Comparison of ENCODE assay signal across 18 cellular contexts in genomic region chr22:30399718-30400117, GRCh38. TPM values are rescaled to one million over a fixed set of nuclear protein-coding genes. Genes with fewer than 3 reads are reported as not detected.
DNase-seq lines count a peak whose midpoint lies in the region; ATAC-seq and TF ChIP-seq lines count a peak whose summit lies in the region.
"Had no signal": no experiment of that assay in that cellular context is flagged by ENCODE, and none has a peak within 500 bp of the region (broad histone marks: within the 10 kb centered on the region; RNA-seq: fewer than 3 reads in every experiment).

No MANE protein-coding gene starts in this region.

- H3K27ac Mint-ChIP-seq in natural killer cell = no peak overlapping the region
- H3K27ac Mint-ChIP-seq in activated CD8-positive, alpha-beta T cell treated with anti-CD3 and anti-CD28 coated beads, Interleukin-2, amount 10 ng/mL, durations not matched to agents 7 days and 5 days = no peak overlapping the region
- no peak overlapping the region for H3K27ac Mint-ChIP-seq in activated CD4-positive, alpha-beta memory T cell treated with anti-CD3 and anti-CD28 coated beads for 36 hours
- H3K27ac Mint-ChIP-seq: GM23338 had no signal

- peaks cover 84% of the 10 kb centered on the region for H3K79me2 ChIP-seq in GM23248 (ENCODE audit: insufficient read depth)

- in situ Hi-C loops in GM23248 (cut with MboI) = loop anchor here (10.0 kb wide), 1 partner anchor 295 kb away; no protein-coding TSS in a partner anchor

- peaks cover 36% of the 10 kb centered on the region in 2 donors for H3K27me3 Mint-ChIP-seq in natural killer cell (ENCODE audit: low read depth in 2 of 2)
- H3K27me3 Mint-ChIP-seq in activated CD8-positive, alpha-beta T cell treated with anti-CD3 and anti-CD28 coated beads, Interleukin-2, amount 10 ng/mL, durations not matched to agents 7 days and 5 days (ENCODE audit: low read depth) = no peaks in the 10 kb centered on the region
- H3K27me3 Mint-ChIP-seq in activated CD4-positive, alpha-beta memory T cell treated with anti-CD3 and anti-CD28 coated beads for 36 hours = no peaks in the 10 kb centered on the region

- H3K9me3 ChIP-seq in GM23248 (ENCODE audit: low read depth) (no peaks in the 10 kb centered on the region), breast epithelium (no peaks in the 10 kb centered on the region)
- H3K9me3 ChIP-seq: A549 had no signal

- H3K4me3 ChIP-seq in GM23248 = peak overlapping the region; percentile 86
- peak overlapping the region in 2 of 3 donors; percentile 51 to 75 for H3K4me3 ChIP-seq in breast epithelium
- peak overlapping the region; percentile 16 for H3K4me3 ChIP-seq in retinal pigment epithelial cell (ENCODE audit: low read length)
- H3K4me3 ChIP-seq: A549, GM23338 had no signal

- H3K27me3 ChIP-seq in GM23248 (replicated peaks; ENCODE audit: insufficient read depth) (no peaks in the 10 kb centered on the region), breast epithelium (no peaks in the 10 kb centered on the region), layer of hippocampus (ENCODE audit: control insufficient read depth, insufficient read depth, low read length) (no peaks in the 10 kb centered on the region)

- no peak overlapping the region for H3K4me3 Mint-ChIP-seq in natural killer cell
- no peak overlapping the region for H3K4me3 Mint-ChIP-seq in activated CD8-positive, alpha-beta T cell treated with anti-CD3 and anti-CD28 coated beads, Interleukin-2, amount 10 ng/mL, durations not matched to agents 7 days and 5 days
- H3K4me3 Mint-ChIP-seq in activated CD4-positive, alpha-beta memory T cell treated with anti-CD3 and anti-CD28 coated beads for 36 hours = no peak overlapping the region
- H3K4me3 Mint-ChIP-seq: GM23338 had no signal

- no peak for DNase-seq in GM23248
- no peak for DNase-seq in breast epithelium (ENCODE audit: low spot score in 2 of 2)
- DNase-seq in retinal pigment epithelial cell (ENCODE audit: low read depth) = no peak
- DNase-seq in natural killer cell = no peak
- no peak for DNase-seq in activated CD8-positive, alpha-beta T cell treated with anti-CD3 and anti-CD28 coated beads, Interleukin-2, amount 10 ng/mL, durations not matched to agents 7 days and 5 days
- no peak for DNase-seq in activated CD4-positive, alpha-beta memory T cell treated with anti-CD3 and anti-CD28 coated beads for 36 hours
- no peak for DNase-seq in NCI-H2227 treated with DMSO at 0.1 percent for 48 hours (lab: John Stamatoyannopoulos, UW)
- DNase-seq: AML-193; Calu3; GF-D8; NCI-H1048; NCI-H146; NCI-H2081 treated with DMSO at 0.1 percent for 48 hours; NCI-H526 treated with DMSO at 0.1 percent for 48 hours; NK-92 treated with Interleukin-12 subunit alpha and Interleukin-12 subunit beta, amount 100 ng/mL, for 24 hours had no signal

- no peak overlapping the region for H2AFZ ChIP-seq in GM23248
- H2AFZ ChIP-seq: GM23338 had no signal

- no peaks in the 10 kb centered on the region for H4K20me1 ChIP-seq in GM23248 (ENCODE audit: insufficient read depth)

- no peaks in the 10 kb centered on the region for H3K36me3 Mint-ChIP-seq in natural killer cell
- peaks cover 8% of the 10 kb centered on the region for H3K36me3 Mint-ChIP-seq in activated CD8-positive, alpha-beta T cell treated with anti-CD3 and anti-CD28 coated beads, Interleukin-2, amount 10 ng/mL, durations not matched to agents 7 days and 5 days (ENCODE audit: low read depth)
- H3K36me3 Mint-ChIP-seq in activated CD4-positive, alpha-beta memory T cell treated with anti-CD3 and anti-CD28 coated beads for 36 hours = peaks cover 5% of the 10 kb centered on the region

- TF ChIP-seq CTCF in breast epithelium (IDR thresholded peaks at IDR 0.05) (no peak), retinal pigment epithelial cell (conservative IDR thresholded peaks at IDR 0.05; ENCODE audit: low read depth, low read length) (no peak), natural killer cell (IDR thresholded peaks at IDR 0.05) (no peak)

- no peak for TF ChIP-seq POLR2A in breast epithelium (IDR thresholded peaks at IDR 0.05)

- H3K4me1 Mint-ChIP-seq in natural killer cell = peaks cover 13 to 24% of the 10 kb centered on the region in 2 donors
- H3K4me1 Mint-ChIP-seq in activated CD8-positive, alpha-beta T cell treated with anti-CD3 and anti-CD28 coated beads, Interleukin-2, amount 10 ng/mL, durations not matched to agents 7 days and 5 days (ENCODE audit: low read depth) = peaks cover 35% of the 10 kb centered on the region
- peaks cover 26% of the 10 kb centered on the region for H3K4me1 Mint-ChIP-seq in activated CD4-positive, alpha-beta memory T cell treated with anti-CD3 and anti-CD28 coated beads for 36 hours (ENCODE audit: low read depth)

- POLR2A ChIA-PET in activated CD8-positive, alpha-beta T cell treated with anti-CD3 and anti-CD28 coated beads, Interleukin-2, amount 10 ng/mL, durations not matched to agents 7 days and 5 days (lab: Charles Lee) = interaction anchor here (1.1 kb wide), 1 partner anchor 22 kb away, joined by 3 read pairs; no protein-coding TSS in a partner anchor
- POLR2A ChIA-PET in activated CD4-positive, alpha-beta memory T cell treated with anti-CD3 and anti-CD28 coated beads for 36 hours (lab: Charles Lee) = no interaction called here

- CTCF ChIA-PET in activated CD8-positive, alpha-beta T cell treated with anti-CD3 and anti-CD28 coated beads, Interleukin-2, amount 10 ng/mL, durations not matched to agents 7 days and 5 days (lab: Charles Lee) = interaction anchor here (1.5 to 17.8 kb wide), 3 partner anchors 9 to 109 kb away, joined by 4 to 346 read pairs (median 166); partner anchors contain the start of genes CASTOR1 and MTFP1
- CTCF ChIA-PET in activated CD4-positive, alpha-beta memory T cell treated with anti-CD3 and anti-CD28 coated beads for 36 hours (lab: Charles Lee) = no interaction called here

- no peaks in the 10 kb centered on the region for H3K36me3 ChIP-seq in GM23248 (ENCODE audit: low read depth)
- no peaks in the 10 kb centered on the region for H3K36me3 ChIP-seq in breast epithelium

- peaks cover 34% of the 10 kb centered on the region for H3K4me1 ChIP-seq in GM23248 (ENCODE audit: insufficient read depth)
- peaks cover 5% of the 10 kb centered on the region in 2 donors for H3K4me1 ChIP-seq in breast epithelium

- no peaks in the 10 kb centered on the region for H3K9me2 ChIP-seq in GM23248 (ENCODE audit: insufficient read depth)

- peak overlapping the region; percentile 92 for H3K4me2 ChIP-seq in GM23248 (ENCODE audit: unreplicated experiment)
- H3K4me2 ChIP-seq: A549, GM23338 had no signal

- H3K9ac ChIP-seq in GM23248 = peak overlapping the region; percentile 89

- 69 to 76% methylated on average over 5 of the region's 5 CpGs for WGBS in GM23248 (ENCODE audit: low coverage in 1 of 2, low lambda C conversion rate in 2 of 2, missing lambda C conversion rate in 2 of 2), 2 experiments

- ATAC-seq in natural killer cell = no peak
- ATAC-seq in activated CD8-positive, alpha-beta T cell treated with anti-CD3 and anti-CD28 coated beads, Interleukin-2, amount 10 ng/mL, durations not matched to agents 7 days and 5 days = no peak
- ATAC-seq: A549, GM23338 had no signal

- H3K9me3 Mint-ChIP-seq in natural killer cell = no peaks in the 10 kb centered on the region
- H3K9me3 Mint-ChIP-seq in activated CD8-positive, alpha-beta T cell treated with anti-CD3 and anti-CD28 coated beads, Interleukin-2, amount 10 ng/mL, durations not matched to agents 7 days and 5 days (ENCODE audit: insufficient read depth) = no peaks in the 10 kb centered on the region
- H3K9me3 Mint-ChIP-seq in activated CD4-positive, alpha-beta memory T cell treated with anti-CD3 and anti-CD28 coated beads for 36 hours = no peaks in the 10 kb centered on the region
- H3K9me3 Mint-ChIP-seq: GM23338 had no signal

- H3F3A ChIP-seq in GM23248 (ENCODE audit: insufficient read depth) = peaks cover 8% of the 10 kb centered on the region

- H3K27ac ChIP-seq in GM23248 (peak overlapping the region; percentile 65), breast epithelium (peak overlapping the region; percentile 72 to 95), layer of hippocampus (ENCODE audit: low read depth, low read length) (peak overlapping the region; percentile 27)

- intact Hi-C loops in breast epithelium (cut with DNase I; ENCODE audit: low total_unique reads) (no loop called here), natural killer cell (cut with micrococcal nuclease) (no loop called here)
- intact Hi-C loops in activated CD4-positive, alpha-beta memory T cell treated with anti-CD3 and anti-CD28 coated beads for 36 hours (cut with micrococcal nuclease) = loop anchor here (5.0 to 10.0 kb wide), 2 partner anchors 205 to 757 kb away; partner anchors contain the start of gene TCN2

RNA-seq across cellular contexts. Expression of gene SEC14L2, which starts 2.9 kb away (rescaled TPM):
- total RNA-seq in GM23248 (2014; rRNA removed; shearing (Covaris generic)) = 41.9 and 54.6 TPM in 2 replicates
- 23.3 and 26.6 TPM in 2 replicates for polyA plus RNA-seq in GM23248 (2016; fragmentation: Nextera tagmentation; extraction: Ambion mirVana)
- total RNA-seq in breast epithelium (10 to 100 TPM in 2 of 3 donors, 1 to 10 TPM in 1; 5.3 to 45.7 (median 29.5) TPM), natural killer cell (1 to 10 TPM in 2 of 3 donors, under 1 TPM in 1; 0.71 to 6.6 (median 2.7) TPM)
- total RNA-seq in activated CD8-positive, alpha-beta T cell treated with anti-CD3 and anti-CD28 coated beads, Interleukin-2, amount 10 ng/mL, durations not matched to agents 7 days and 5 days = 10 to 100 TPM in 1 of 2 experiments, 1 to 10 TPM in 1; 9.7 to 13.1 TPM
- total RNA-seq in activated CD4-positive, alpha-beta memory T cell treated with anti-CD3 and anti-CD28 coated beads for 36 hours = 10 to 100 TPM; 12.8 to 15.3 TPM

RNA-seq across cellular contexts. Expression of gene RNF215, which starts 12.5 kb away (rescaled TPM):
- total RNA-seq in GM23248 (2014; rRNA removed; shearing (Covaris generic)) = 29.9 and 45.1 TPM in 2 replicates
- polyA plus RNA-seq in GM23248 (2016; fragmentation: Nextera tagmentation; extraction: Ambion mirVana) = 2.7 and 2.9 TPM in 2 replicates
- total RNA-seq in breast epithelium (10 to 100 TPM; 13.3 to 15.4 (median 14.0) TPM), natural killer cell (1 to 10 TPM; 7.5 to 9.8 (median 9.5) TPM)
- total RNA-seq in activated CD8-positive, alpha-beta T cell treated with anti-CD3 and anti-CD28 coated beads, Interleukin-2, amount 10 ng/mL, durations not matched to agents 7 days and 5 days = 10 to 100 TPM; 12.0 to 14.6 TPM
- 10 to 100 TPM in 1 of 2 experiments, 1 to 10 TPM in 1; 8.8 to 10.2 TPM for total RNA-seq in activated CD4-positive, alpha-beta memory T cell treated with anti-CD3 and anti-CD28 coated beads for 36 hours

RNA-seq across cellular contexts. Expression of gene MTFP1, which starts 25.9 kb away (rescaled TPM):
- 6.6 and 18.3 TPM in 2 replicates for total RNA-seq in GM23248 (2014; rRNA removed; shearing (Covaris generic))
- 8.1 and 8.5 TPM in 2 replicates for polyA plus RNA-seq in GM23248 (2016; fragmentation: Nextera tagmentation; extraction: Ambion mirVana)
- 10 to 100 TPM in 2 of 3 donors, 1 to 10 TPM in 1; 2.9 to 16.7 (median 14.4) TPM for total RNA-seq in breast epithelium
- total RNA-seq in natural killer cell = 10 to 100 TPM; 15.7 to 17.5 (median 17.2) TPM
- total RNA-seq in activated CD8-positive, alpha-beta T cell treated with anti-CD3 and anti-CD28 coated beads, Interleukin-2, amount 10 ng/mL, durations not matched to agents 7 days and 5 days = 10 to 100 TPM; 67.4 to 68.0 TPM
- total RNA-seq in activated CD4-positive, alpha-beta memory T cell treated with anti-CD3 and anti-CD28 coated beads for 36 hours = 10 to 100 TPM; 50.5 to 54.5 TPM

RNA-seq across cellular contexts. Expression of gene CCDC157, which starts 42.9 kb away (rescaled TPM):
- total RNA-seq in GM23248 (2014; rRNA removed; shearing (Covaris generic)) = 5.0 and 9.2 TPM in 2 replicates
- polyA plus RNA-seq in GM23248 (2016; fragmentation: Nextera tagmentation; extraction: Ambion mirVana) = 2.5 and 2.7 TPM in 2 replicates
- total RNA-seq in breast epithelium (1 to 10 TPM; 2.6 to 7.5 (median 6.6) TPM), natural killer cell (1 to 10 TPM; 7.7 to 9.7 (median 8.4) TPM)
- total RNA-seq in activated CD8-positive, alpha-beta T cell treated with anti-CD3 and anti-CD28 coated beads, Interleukin-2, amount 10 ng/mL, durations not matched to agents 7 days and 5 days = 1 to 10 TPM; 4.3 to 5.0 TPM
- total RNA-seq in activated CD4-positive, alpha-beta memory T cell treated with anti-CD3 and anti-CD28 coated beads for 36 hours = 1 to 10 TPM; 2.1 to 2.9 TPM

RNA-seq across cellular contexts. Expression of gene SF3A1, which starts 43.0 kb away (rescaled TPM):
- total RNA-seq in GM23248 (2014; rRNA removed; shearing (Covaris generic)) = 9.1 and 12.9 TPM in 2 replicates
- polyA plus RNA-seq in GM23248 (2016; fragmentation: Nextera tagmentation; extraction: Ambion mirVana) = 75.0 and 88.3 TPM in 2 replicates
- 10 to 100 TPM; 47.7 to 68.6 (median 47.9) TPM for total RNA-seq in breast epithelium
- 100 to 1,000 TPM; 309 to 340 (median 319) TPM for total RNA-seq in natural killer cell
- total RNA-seq in activated CD8-positive, alpha-beta T cell treated with anti-CD3 and anti-CD28 coated beads, Interleukin-2, amount 10 ng/mL, durations not matched to agents 7 days and 5 days = 100 to 1,000 TPM; 211 to 246 TPM
- total RNA-seq in activated CD4-positive, alpha-beta memory T cell treated with anti-CD3 and anti-CD28 coated beads for 36 hours = 100 to 1,000 TPM; 255 to 273 TPM

Comparison
In these comparisons a context has a peak if more than half of its experiments do, and no peak if none do; other contexts are left out.
1. H3K27ac ChIP-seq: peak in every context shown above with its lines; median percentile 84 in breast epithelium; 65 in GM23248; 27 in layer of hippocampus.
2. H3K4me3 ChIP-seq: peak in every context shown above with its lines; median percentile 86 in GM23248; 63 in breast epithelium; 16 in retinal pigment epithelial cell.